25 cellular contexts compared by ENCODE assay signal in genomic region chr2:181189932-181190331, GRCh38.
DNase-seq lines count a peak whose midpoint lies in the region; ATAC-seq and FAIRE-seq lines count a peak whose summit lies in the region.
"Had no signal": no experiment of that assay in that cellular context is flagged by ENCODE, and none has a peak within 500 bp of the region (broad histone marks: within the 10 kb centered on the region; RNA-seq: fewer than 3 reads in every experiment).

No MANE protein-coding gene starts in this region.

- no peak for FAIRE-seq in frontal cortex (lab: Jason Lieb, UNC)
- FAIRE-seq: colon, endothelial cell of umbilical vein, small intestine, urothelium cell line had no signal

- ATAC-seq in esophagus mucosa, result peak; percentile 39
- ATAC-seq in stimulated activated naive CD8-positive, alpha-beta T cell treated with anti-CD3 and anti-CD28 coated beads, Interleukin-15, Interleukin-2, amounts not matched to agents 100 U/mL and 50 U/mL, for 24 hours, result no peak
- ATAC-seq in GM19467 (IDR thresholded peaks at IDR 0.05; ENCODE audit: unreplicated experiment), result no peak
- ATAC-seq: GM23338 had no signal

- DNase-seq in DMS153 (lab: John Stamatoyannopoulos, UW), result peak; percentile 7
- no peak for DNase-seq in DMS153 treated with DMSO at 0.1 percent for 48 hours (lab: John Stamatoyannopoulos, UW; ENCODE audit: unreplicated experiment)
- peak; percentile 80 for DNase-seq in LHCN-M2 (ENCODE audit: low read depth)
- peak; percentile 51 for DNase-seq in NCI-H510A treated with DMSO at 0.1 percent for 48 hours (lab: John Stamatoyannopoulos, UW)
- DNase-seq in stimulated activated naive CD8-positive, alpha-beta T cell treated with anti-CD3 and anti-CD28 coated beads, Interleukin-15, Interleukin-2, amounts not matched to agents 100 U/mL and 50 U/mL, for 24 hours, result no peak
- DNase-seq in frontal cortex (ENCODE audit: low spot score in 2 of 2), result no peak
- DNase-seq: activated B cell treated with CpG ODN at 0.5 μM for 24 hours; activated CD4-positive, alpha-beta T cell treated with anti-CD3 and anti-CD28 coated beads, Interleukin-2, amount 10 ng/mL, durations not matched to agents 7 days and 5 days; activated gamma-delta T cell; activated naive CD8-positive, alpha-beta T cell treated with anti-CD3 and anti-CD28 coated beads, Interleukin-2, amount 10 ng/mL, durations not matched to agents 7 days and 5 days; activated T-cell treated with anti-CD3 and anti-CD28 coated beads, Interleukin-2, amount 50 U/mL, for 1 hour; aorta; C1 segment of cervical spinal cord; DND-41; GF-D8; glutamatergic neuron; IMR-90; NCI-H1930; small intestine had no signal

Comparison
In these comparisons a context has a peak if more than half of its experiments do, and no peak if none do; other contexts are left out.
1. DNase-seq: peak in DMS153 (single experiment), LHCN-M2 (single experiment) and NCI-H510A treated with DMSO at 0.1 percent for 48 hours (single experiment); none in DMS153 treated with DMSO at 0.1 percent for 48 hours (single experiment), stimulated activated naive CD8-positive, alpha-beta T cell treated with anti-CD3 and anti-CD28 coated beads, Interleukin-15, Interleukin-2, amounts not matched to agents 100 U/mL and 50 U/mL, for 24 hours (single experiment) and frontal cortex (0 of 2).